1 cellular context compared by ENCODE assay signal in the genomic region with DNA sequence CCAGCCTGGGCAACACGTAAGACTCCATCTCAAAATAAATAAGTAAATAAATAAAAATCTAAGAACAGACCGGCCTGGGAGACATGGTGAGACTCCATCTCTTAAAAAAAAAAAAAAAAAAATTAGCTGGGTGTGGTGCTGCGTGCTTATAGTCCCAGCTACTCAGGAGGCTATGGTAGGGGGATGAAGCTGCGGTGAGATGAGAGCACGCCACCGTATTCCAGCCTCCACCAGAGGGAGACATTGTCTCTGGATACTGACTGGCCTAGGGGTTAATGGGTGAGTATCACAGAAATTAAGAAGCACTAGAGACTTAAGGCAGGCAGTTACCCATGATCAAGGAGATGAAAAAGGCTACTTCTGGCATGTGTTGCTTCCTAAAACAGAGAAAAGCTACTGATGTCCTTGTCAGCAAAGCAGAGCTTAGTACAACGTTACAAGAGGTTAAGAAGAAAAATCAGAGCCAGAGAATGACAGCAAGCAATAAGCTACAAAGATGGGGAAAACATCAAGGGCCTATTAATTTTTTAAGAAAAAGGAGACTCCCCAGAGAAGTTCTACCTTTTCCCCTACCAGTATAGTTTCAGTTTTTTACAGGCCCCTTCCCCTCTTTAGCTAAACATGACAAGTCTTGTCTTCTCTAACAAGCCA.
TF ChIP-seq lines count a peak whose summit lies in the region.

No MANE protein-coding gene starts in this region.

TF ChIP-seq in IMR-90, 13 proteins besides CTCF, POLR2A, EP300 and RAD21:
- TF ChIP-seq SMC3 (IDR thresholded peaks at IDR 0.05; ENCODE audit: low read depth, low read length) (peak; percentile 91), MAZ (IDR thresholded peaks at IDR 0.05; ENCODE audit: borderline replicate concordance, low read depth, low read length) (no peak)
